8 cellular contexts compared by ENCODE assay signal in genomic region chr10:29858352-29859267, GRCh38.
DNase-seq lines count a peak whose midpoint lies in the region; ATAC-seq, FAIRE-seq and TF ChIP-seq lines count a peak whose summit lies in the region.

No MANE protein-coding gene starts in this region.

- FAIRE-seq in kidney (lab: Jason Lieb, UNC): peak; percentile 23

- no peaks in the 10 kb centered on the region for H3K27me3 ChIP-seq in upper lobe of left lung

- H3K27ac ChIP-seq in kidney (ENCODE audit: low read depth in 2 of 2, low read length in 2 of 2) (no peak overlapping the region), upper lobe of left lung (peak overlapping the region in 2 of 4 donors; percentile 19 to 43)

- peak; percentile 74 for TF ChIP-seq CTCF in astrocyte of the spinal cord (IDR thresholded peaks at IDR 0.05; ENCODE audit: low read depth, low read length)
- TF ChIP-seq CTCF in kidney (IDR thresholded peaks at IDR 0.05; ENCODE audit: borderline replicate concordance, extremely low read depth, insufficient read depth): peak; percentile 88
- TF ChIP-seq CTCF in upper lobe of left lung (IDR thresholded peaks at IDR 0.05): peak; percentile 41 to 69 (median 66)

- H3K36me3 ChIP-seq in kidney (ENCODE audit: control insufficient read depth in 1 of 2, insufficient read depth in 2 of 2, low read length in 2 of 2): no peaks in the 10 kb centered on the region
- no peaks in the 10 kb centered on the region for H3K36me3 ChIP-seq in upper lobe of left lung

- no peaks in the 10 kb centered on the region for H3K9me3 Mint-ChIP-seq in stimulated activated effector memory CD8-positive, alpha-beta T cell treated with anti-CD3 and anti-CD28 coated beads, Interleukin-12 subunit alpha, Interleukin-12 subunit beta, amount 100 ng/mL, for 72 hours

- in situ Hi-C loops in astrocyte of the spinal cord (cut with HindIII; ENCODE audit: low sequenced_read_pairs): no loop called here

- TF ChIP-seq POLR2A in upper lobe of left lung (IDR thresholded peaks at IDR 0.05): no peak

- no peaks in the 10 kb centered on the region for H3K36me3 Mint-ChIP-seq in stimulated activated effector memory CD8-positive, alpha-beta T cell treated with anti-CD3 and anti-CD28 coated beads, Interleukin-12 subunit alpha, Interleukin-12 subunit beta, amount 100 ng/mL, for 72 hours

- H3K27ac Mint-ChIP-seq in stimulated activated effector memory CD8-positive, alpha-beta T cell treated with anti-CD3 and anti-CD28 coated beads, Interleukin-12 subunit alpha, Interleukin-12 subunit beta, amount 100 ng/mL, for 72 hours: no peak overlapping the region

- WGBS in upper lobe of left lung, 2 donors: 20% methylated on average over 11 of the region's 11 CpGs

- H3K4me1 Mint-ChIP-seq in stimulated activated effector memory CD8-positive, alpha-beta T cell treated with anti-CD3 and anti-CD28 coated beads, Interleukin-12 subunit alpha, Interleukin-12 subunit beta, amount 100 ng/mL, for 72 hours: no peaks in the 10 kb centered on the region

- H3K4me3 Mint-ChIP-seq in stimulated activated effector memory CD8-positive, alpha-beta T cell treated with anti-CD3 and anti-CD28 coated beads, Interleukin-12 subunit alpha, Interleukin-12 subunit beta, amount 100 ng/mL, for 72 hours: no peak overlapping the region

- H3K4me1 ChIP-seq in kidney (ENCODE audit: control insufficient read depth in 1 of 2, insufficient read depth in 1 of 2, low read depth in 1 of 2, low read length in 2 of 2) (peaks cover 6 to 15% of the 10 kb centered on the region in 2 donors), upper lobe of left lung (peaks cover 8 to 10% (median 9%) of the 10 kb centered on the region in 4 donors)

- H3K4me3 ChIP-seq in astrocyte of the spinal cord (ENCODE audit: low read depth, low read length) (no peak overlapping the region), kidney (ENCODE audit: low read length in 2 of 2) (peak overlapping the region; percentile 21 to 22), upper lobe of left lung (no peak overlapping the region)

- intact Hi-C loops in kidney (cut with DNase I): no loop called here

- ATAC-seq in upper lobe of left lung (ENCODE audit: low FRiP score in 2 of 2): peak; percentile 57 to 68
- ATAC-seq in GM19397 (IDR thresholded peaks at IDR 0.05; ENCODE audit: unreplicated experiment): no peak
- no peak for ATAC-seq in stimulated activated effector memory CD8-positive, alpha-beta T cell treated with anti-CD3 and anti-CD28 coated beads, Interleukin-12 subunit alpha, Interleukin-12 subunit beta, amount 100 ng/mL, for 72 hours
- ATAC-seq in HG03045 (IDR thresholded peaks at IDR 0.05; ENCODE audit: unreplicated experiment): no peak

- DNase-seq in AG08396 (ENCODE audit: low spot score): peak; percentile 69
- DNase-seq in HT1080 (ENCODE audit: low read depth): peak; percentile 81
- DNase-seq in astrocyte of the spinal cord (ENCODE audit: low read depth, low spot score): peak; percentile 87
- DNase-seq in kidney: peak; percentile 80
- DNase-seq in upper lobe of left lung: peak in 1 of 2 donors; percentile 70
- no peak for DNase-seq in stimulated activated effector memory CD8-positive, alpha-beta T cell treated with anti-CD3 and anti-CD28 coated beads, Interleukin-12 subunit alpha, Interleukin-12 subunit beta, amount 100 ng/mL, for 72 hours (ENCODE audit: low spot score in 2 of 2)

- no peak overlapping the region for H3K9ac ChIP-seq in kidney (ENCODE audit: low read length in 2 of 2)

- H3K9me3 ChIP-seq in kidney (ENCODE audit: control insufficient read depth in 1 of 2, low read length in 2 of 2) (no peaks in the 10 kb centered on the region), upper lobe of left lung (no peaks in the 10 kb centered on the region)

- no peak for TF ChIP-seq EP300 in upper lobe of left lung (IDR thresholded peaks at IDR 0.05)

Comparison
In these comparisons a context has a peak if more than half of its experiments do, and no peak if none do; other contexts are left out.
1. DNase-seq: peak in AG08396 (single experiment), HT1080 (single experiment), astrocyte of the spinal cord (single experiment) and kidney (single experiment); none in stimulated activated effector memory CD8-positive, alpha-beta T cell treated with anti-CD3 and anti-CD28 coated beads, Interleukin-12 subunit alpha, Interleukin-12 subunit beta, amount 100 ng/mL, for 72 hours (0 of 2).
2. H3K4me3 ChIP-seq: peak in kidney (2 of 2); none in astrocyte of the spinal cord (single experiment) and upper lobe of left lung (0 of 4).
3. ATAC-seq: peak in upper lobe of left lung (2 of 2); none in GM19397 (single experiment), stimulated activated effector memory CD8-positive, alpha-beta T cell treated with anti-CD3 and anti-CD28 coated beads, Interleukin-12 subunit alpha, Interleukin-12 subunit beta, amount 100 ng/mL, for 72 hours (single experiment) and HG03045 (single experiment).
4. Peak in every context shown above with its lines, with median percentiles within 50 percentile points of each other: CTCF ChIP-seq.